Comparison of ENCODE assay signal across 22 cellular contexts in genomic region chr2:198640463-198640862, GRCh38.
"Had no signal": no experiment of that assay in that cellular context is flagged by ENCODE, and none has a peak within 500 bp of the region (broad histone marks: within the 10 kb centered on the region; RNA-seq: fewer than 3 reads in every experiment).

No MANE protein-coding gene starts in this region.

- H3K27me3 ChIP-seq: ovary, right atrium auricular region, right lobe of liver, stomach, testis, thyroid gland, transverse colon, upper lobe of left lung had no signal

- H3K4me3 ChIP-seq: left ventricle myocardium inferior, lung, ovary, right atrium auricular region, right lobe of liver, stomach, testis, thyroid gland, transverse colon, upper lobe of left lung had no signal

- DNase-seq: hypothalamus; immature natural killer cell; kidney; left ventricle myocardium inferior; mesendoderm; naive thymus-derived CD4-positive, alpha-beta T cell; ovary; right lobe of liver; stimulated activated CD4-positive, alpha-beta T cell treated with anti-CD3 and anti-CD28 coated beads, Interleukin-12 subunit alpha, Interleukin-12 subunit beta, amount 100 ng/mL, for 4 hours; stimulated activated CD4-positive, alpha-beta T cell treated with anti-CD3 and anti-CD28 coated beads, Interleukin-15, amount 100 ng/mL, for 24 hours; stimulated activated CD4-positive, alpha-beta T cell treated with anti-CD3 and anti-CD28 coated beads, Interleukin-2, amount 100 ng/mL, for 24 hours; stimulated activated CD4-positive, alpha-beta T cell treated with anti-CD3 and anti-CD28 coated beads, Interleukin-4, amount 100 ng/mL, for 1 hour; stimulated activated naive B cell treated with anti-CD40 and anti-IgM and Interleukin-4, amounts not matched to agents 10 μg/mL and 1 μg/mL and 100 μg/mL, for 72 hours; stimulated activated naive CD8-positive, alpha-beta T cell treated with anti-CD3 and anti-CD28 coated beads, Interleukin-15, Interleukin-2, amounts not matched to agents 100 U/mL and 50 U/mL, for 24 hours; stomach; testis; thyroid gland; transverse colon; upper lobe of left lung had no signal

- H3K27ac ChIP-seq: left ventricle myocardium inferior, ovary, right atrium auricular region, right lobe of liver, stomach, testis, thyroid gland, transverse colon, upper lobe of left lung had no signal

- H3K36me3 ChIP-seq: left ventricle myocardium inferior, ovary, right atrium auricular region, right lobe of liver, stomach, thyroid gland, transverse colon, upper lobe of left lung had no signal

- H3K9me3 ChIP-seq: left ventricle myocardium inferior, ovary, right atrium auricular region, right lobe of liver, stomach, testis, thyroid gland, transverse colon, upper lobe of left lung had no signal

- H3K4me1 ChIP-seq: left ventricle myocardium inferior, right atrium auricular region, right lobe of liver, stomach, testis, thyroid gland, upper lobe of left lung had no signal

- ATAC-seq: naive thymus-derived CD4-positive, alpha-beta T cell; natural killer cell treated with Interleukin-12 subunit alpha and Interleukin-12 subunit beta and Interleukin-15 and Interleukin-18, amount 100 ng/mL, for 72 hours; right lobe of liver; stimulated activated naive B cell treated with anti-CD40 and anti-IgM and Interleukin-4, amounts not matched to agents 10 μg/mL and 1 μg/mL and 100 μg/mL, for 72 hours; stimulated activated naive CD8-positive, alpha-beta T cell treated with anti-CD3 and anti-CD28 coated beads, Interleukin-15, Interleukin-2, amounts not matched to agents 100 U/mL and 50 U/mL, for 24 hours had no signal
